Comparison of ENCODE assay signal across 8 cellular contexts in the genomic region with DNA sequence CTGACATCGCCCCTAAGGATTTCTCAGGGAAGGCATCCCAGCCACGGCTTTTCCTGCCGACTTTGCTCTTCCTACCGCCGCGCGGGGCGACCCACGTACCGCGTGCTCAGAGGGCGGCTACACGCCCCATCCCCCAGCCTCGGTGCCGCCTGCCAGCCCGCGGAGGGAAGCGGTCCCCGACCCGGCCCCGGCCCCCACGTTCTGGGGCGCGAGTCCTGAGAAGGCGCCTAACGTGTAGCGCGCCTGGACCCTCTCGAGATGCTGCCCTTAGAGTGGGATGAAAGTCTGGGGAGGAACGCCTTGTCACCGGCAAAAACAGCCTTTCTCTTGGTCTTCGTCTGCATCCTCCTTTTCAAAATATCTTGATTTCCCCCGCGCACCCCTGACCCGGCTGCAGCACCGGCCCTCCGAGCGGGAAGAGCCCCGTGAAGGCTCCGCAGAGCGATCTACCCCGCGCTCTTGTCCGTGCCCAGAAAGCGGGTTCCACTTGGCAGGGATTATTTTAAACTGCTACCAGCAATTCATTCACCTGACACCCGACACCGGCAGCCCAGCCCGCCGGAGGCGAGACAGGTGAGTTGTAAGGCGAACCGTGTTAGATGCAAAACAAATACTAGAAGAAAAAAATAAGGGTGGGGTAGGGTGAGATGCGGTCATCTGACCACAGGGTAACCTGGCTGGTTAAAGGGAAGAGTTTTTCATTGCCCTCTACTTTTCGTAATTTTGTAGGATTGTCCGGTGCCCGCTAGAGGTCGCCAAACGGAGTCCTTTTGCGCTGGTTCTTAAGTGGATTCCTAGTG. TPM values are rescaled to one million over a fixed set of nuclear protein-coding genes. Genes with fewer than 3 reads are reported as not detected.
DNase-seq lines count a peak whose midpoint lies in the region; ATAC-seq and TF ChIP-seq lines count a peak whose summit lies in the region.

No MANE protein-coding gene starts in this region.

- peaks cover 0 to 22% (median 9%) of the 10 kb centered on the region in 12 donors for H3K4me1 ChIP-seq in heart left ventricle

- H3K36me3 Mint-ChIP-seq in activated naive CD8-positive, alpha-beta T cell treated with anti-CD3 and anti-CD28 coated beads for 36 hours: no peaks in the 10 kb centered on the region
- no peaks in the 10 kb centered on the region for H3K36me3 Mint-ChIP-seq in type B pancreatic cell

- TF ChIP-seq CTCF in HFF-Myc (IDR thresholded peaks at IDR 0.05; ENCODE audit: low read depth, low read length, missing control alignments): peak; percentile 89
- TF ChIP-seq CTCF in heart left ventricle (IDR thresholded peaks at IDR 0.05): peak; percentile 78 to 90 (median 86)
- peak; percentile 97 for TF ChIP-seq CTCF in type B pancreatic cell (conservative IDR thresholded peaks at IDR 0.05)

- peaks cover 10% of the 10 kb centered on the region for H3K4me1 Mint-ChIP-seq in activated naive CD8-positive, alpha-beta T cell treated with anti-CD3 and anti-CD28 coated beads for 36 hours
- H3K4me1 Mint-ChIP-seq in type B pancreatic cell (ENCODE audit: unreplicated experiment): peaks cover 19% of the 10 kb centered on the region

- 0 to 1% (median 1%) methylated on average over 30 to 59 of the region's 59 CpGs for WGBS in heart left ventricle, 4 donors

- H3K4me3 Mint-ChIP-seq in activated naive CD8-positive, alpha-beta T cell treated with anti-CD3 and anti-CD28 coated beads for 36 hours: peak overlapping the region; percentile 89
- H3K4me3 Mint-ChIP-seq in type B pancreatic cell: peak overlapping the region; percentile 92

- no peaks in the 10 kb centered on the region for H3K9me3 Mint-ChIP-seq in activated naive CD8-positive, alpha-beta T cell treated with anti-CD3 and anti-CD28 coated beads for 36 hours
- no peaks in the 10 kb centered on the region for H3K9me3 Mint-ChIP-seq in type B pancreatic cell

- H3K4me3 ChIP-seq in HFF-Myc (replicated peaks; ENCODE audit: low read depth, low read length): peak overlapping the region; percentile 47
- H3K4me3 ChIP-seq in heart left ventricle: peak overlapping the region; percentile 40 to 67 (median 56)

- peak overlapping the region; percentile 81 for H3K27ac Mint-ChIP-seq in activated naive CD8-positive, alpha-beta T cell treated with anti-CD3 and anti-CD28 coated beads for 36 hours
- H3K27ac Mint-ChIP-seq in type B pancreatic cell: peak overlapping the region; percentile 89

- H3K27ac ChIP-seq in heart left ventricle: no peak overlapping the region

- TF ChIP-seq POLR2A in heart left ventricle (IDR thresholded peaks at IDR 0.05): no peak

- H3K9me3 ChIP-seq in heart left ventricle: no peaks in the 10 kb centered on the region

- peaks cover 12% of the 10 kb centered on the region for H3K27me3 Mint-ChIP-seq in activated naive CD8-positive, alpha-beta T cell treated with anti-CD3 and anti-CD28 coated beads for 36 hours
- peaks cover 49% of the 10 kb centered on the region for H3K27me3 Mint-ChIP-seq in type B pancreatic cell

- ATAC-seq in heart left ventricle: peak in 3 of 4 donors; percentile 58 to 72 (median 65)

- DNase-seq in GDM1 (lab: John Stamatoyannopoulos, UW) (peak; percentile 47), HFF-Myc (ENCODE audit: extremely low read depth, low read depth) (peak; percentile 41), NCI-H1048 (lab: John Stamatoyannopoulos, UW) (peak; percentile 68), SKM-1 (lab: John Stamatoyannopoulos, UW; ENCODE audit: unreplicated experiment) (peak; percentile 70), heart left ventricle (peak; percentile 44 to 69 (median 51)), posterior cingulate gyrus (peak in 9 of 10 donors; percentile 34 to 94 (median 75)), type B pancreatic cell (ENCODE audit: extremely low spot score, unreplicated experiment) (peak; percentile 72)
- peak; percentile 71 for DNase-seq in activated naive CD8-positive, alpha-beta T cell treated with anti-CD3 and anti-CD28 coated beads for 36 hours

- no peaks in the 10 kb centered on the region for H3K36me3 ChIP-seq in heart left ventricle

- intact Hi-C loops in heart left ventricle (cut with DNase I): loop anchor here in 9 of 10 donors (2.0 to 5.0 kb wide), 4 partner anchors 168 to 298 kb away; a partner anchor contains a TSS
- intact Hi-C loops in posterior cingulate gyrus (cut with DNase I): loop anchor here (1.0 kb wide), 1 partner anchor 169 kb away; no protein-coding TSS in a partner anchor

- peaks cover 17 to 66% (median 32%) of the 10 kb centered on the region in 9 donors for H3K27me3 ChIP-seq in heart left ventricle

RNA-seq across cellular contexts. Expression of a gene that starts 0.9 kb away (rescaled TPM):
- under 1 TPM; 0.29 to 0.48 TPM for total RNA-seq in activated naive CD8-positive, alpha-beta T cell treated with anti-CD3 and anti-CD28 coated beads for 36 hours
- not detected for total RNA-seq in heart left ventricle
- polyA plus RNA-seq in heart left ventricle: not detected
- 0.65 and 0.88 TPM in 2 replicates for total RNA-seq in type B pancreatic cell (ENCODE audit: low replicate concordance)
